In genomic region chr2:23843051-23843976, GRCh38 we compare ENCODE assay signal across 16 cellular contexts.
DNase-seq lines count a peak whose midpoint lies in the region; FAIRE-seq and TF ChIP-seq lines count a peak whose summit lies in the region.
"Had no signal": no experiment of that assay in that cellular context is flagged by ENCODE, and none has a peak within 500 bp of the region (broad histone marks: within the 10 kb centered on the region; RNA-seq: fewer than 3 reads in every experiment).

No MANE protein-coding gene starts in this region.

- no peak for FAIRE-seq in astrocyte (lab: Jason Lieb, UNC)

- H3K27me3 ChIP-seq in astrocyte (ENCODE audit: insufficient read depth, low read length) = no peaks in the 10 kb centered on the region

- H3K4me3 ChIP-seq in astrocyte (ENCODE audit: insufficient read depth, low read depth, low read length) = no peak overlapping the region
- H3K4me3 ChIP-seq: SK-N-MC had no signal

- H3K79me2 ChIP-seq in astrocyte (ENCODE audit: insufficient read depth, low read length) = no peaks in the 10 kb centered on the region

- H3K9me3 ChIP-seq in astrocyte (ENCODE audit: insufficient read depth, low read depth, low read length) = no peaks in the 10 kb centered on the region

- peaks cover 6% of the 10 kb centered on the region for H3K36me3 Mint-ChIP-seq in astrocyte (ENCODE audit: low read depth, unreplicated experiment)
- H3K36me3 Mint-ChIP-seq in activated naive CD4-positive, alpha-beta T cell treated with anti-CD3 and anti-CD28 coated beads, Interleukin-2, amount 10 ng/mL, durations not matched to agents 7 days and 5 days = peaks cover 26% of the 10 kb centered on the region

- DNase-seq in DMS 273 (lab: John Stamatoyannopoulos, UW; ENCODE audit: unreplicated experiment) = peak; percentile 15
- DNase-seq in DMS 273 treated with DMSO at 0.1 percent for 48 hours (lab: John Stamatoyannopoulos, UW) = no peak
- peak; percentile 79 for DNase-seq in astrocyte (ENCODE audit: low read depth)
- peak; percentile 22 for DNase-seq in foreskin melanocyte
- DNase-seq in stromal cell of bone marrow (ENCODE audit: low read depth) = peak; percentile 63
- no peak for DNase-seq in NCI-H1436 (lab: John Stamatoyannopoulos, UW)
- no peak for DNase-seq in activated naive CD4-positive, alpha-beta T cell treated with anti-CD3 and anti-CD28 coated beads, Interleukin-2, amount 10 ng/mL, durations not matched to agents 7 days and 5 days
- no peak for DNase-seq in OCI-M2 (lab: John Stamatoyannopoulos, UW; ENCODE audit: unreplicated experiment)
- DNase-seq: activated B cell treated with CpG ODN at 0.5 μM for 24 hours; activated CD8-positive, alpha-beta memory T cell treated with anti-CD3 and anti-CD28 coated beads, Interleukin-2, amount 50 U/mL, for 4 hours; COR-L47; kidney glomerular epithelial cell; NCI-H2107; nephron progenitor cell had no signal

- no peak overlapping the region for H3K9ac ChIP-seq in astrocyte (ENCODE audit: low read length)

- TF ChIP-seq CTCF in astrocyte (IDR thresholded peaks at IDR 0.05; ENCODE audit: insufficient read depth, low read depth, low read length) = no peak

- H3K4me3 Mint-ChIP-seq in astrocyte (ENCODE audit: unreplicated experiment) = no peak overlapping the region
- no peak overlapping the region for H3K4me3 Mint-ChIP-seq in activated naive CD4-positive, alpha-beta T cell treated with anti-CD3 and anti-CD28 coated beads, Interleukin-2, amount 10 ng/mL, durations not matched to agents 7 days and 5 days
- H3K4me3 Mint-ChIP-seq: activated B cell treated with CpG ODN at 0.5 μM for 24 hours, nephron progenitor cell had no signal

- H2AFZ ChIP-seq in astrocyte (ENCODE audit: low read depth, low read length) = no peak overlapping the region

- H3K27ac ChIP-seq in astrocyte (ENCODE audit: low read depth, low read length) = no peak overlapping the region
- H3K27ac ChIP-seq: 22Rv1, SK-N-MC had no signal

- H3K27me3 Mint-ChIP-seq in astrocyte (ENCODE audit: low read depth, unreplicated experiment) = no peaks in the 10 kb centered on the region
- no peaks in the 10 kb centered on the region for H3K27me3 Mint-ChIP-seq in activated naive CD4-positive, alpha-beta T cell treated with anti-CD3 and anti-CD28 coated beads, Interleukin-2, amount 10 ng/mL, durations not matched to agents 7 days and 5 days
- H3K27me3 Mint-ChIP-seq: activated B cell treated with CpG ODN at 0.5 μM for 24 hours had no signal

- no peaks in the 10 kb centered on the region for H3K4me1 ChIP-seq in astrocyte (ENCODE audit: insufficient read depth, low read length)

- peak overlapping the region; percentile 37 for H3K4me2 ChIP-seq in astrocyte (ENCODE audit: low read length)

- no peaks in the 10 kb centered on the region for H4K20me1 ChIP-seq in astrocyte (ENCODE audit: insufficient read depth, low read length)

- H3K4me1 Mint-ChIP-seq in astrocyte (ENCODE audit: low read depth, unreplicated experiment) = peaks cover 3% of the 10 kb centered on the region
- no peaks in the 10 kb centered on the region for H3K4me1 Mint-ChIP-seq in activated naive CD4-positive, alpha-beta T cell treated with anti-CD3 and anti-CD28 coated beads, Interleukin-2, amount 10 ng/mL, durations not matched to agents 7 days and 5 days
- H3K4me1 Mint-ChIP-seq: activated B cell treated with CpG ODN at 0.5 μM for 24 hours, nephron progenitor cell had no signal

- no peaks in the 10 kb centered on the region for H3K36me3 ChIP-seq in astrocyte (ENCODE audit: insufficient read depth, low read length)

- peaks cover 5% of the 10 kb centered on the region for H3K9me3 Mint-ChIP-seq in astrocyte (ENCODE audit: unreplicated experiment)
- H3K9me3 Mint-ChIP-seq in activated naive CD4-positive, alpha-beta T cell treated with anti-CD3 and anti-CD28 coated beads, Interleukin-2, amount 10 ng/mL, durations not matched to agents 7 days and 5 days = peaks cover 7% of the 10 kb centered on the region

- H3K27ac Mint-ChIP-seq in astrocyte (ENCODE audit: unreplicated experiment) = peak overlapping the region; percentile 9
- no peak overlapping the region for H3K27ac Mint-ChIP-seq in activated naive CD4-positive, alpha-beta T cell treated with anti-CD3 and anti-CD28 coated beads, Interleukin-2, amount 10 ng/mL, durations not matched to agents 7 days and 5 days
- H3K27ac Mint-ChIP-seq: activated B cell treated with CpG ODN at 0.5 μM for 24 hours had no signal

- CTCF ChIA-PET in activated naive CD4-positive, alpha-beta T cell treated with anti-CD3 and anti-CD28 coated beads, Interleukin-2, amount 10 ng/mL, durations not matched to agents 7 days and 5 days (lab: Charles Lee) = no interaction called here

Comparison
In these comparisons a context has a peak if more than half of its experiments do, and no peak if none do; other contexts are left out.
1. DNase-seq: peak in DMS 273 (single experiment), astrocyte (single experiment), foreskin melanocyte (single experiment) and stromal cell of bone marrow (single experiment); none in DMS 273 treated with DMSO at 0.1 percent for 48 hours (single experiment), NCI-H1436 (single experiment), activated naive CD4-positive, alpha-beta T cell treated with anti-CD3 and anti-CD28 coated beads, Interleukin-2, amount 10 ng/mL, durations not matched to agents 7 days and 5 days (single experiment) and OCI-M2 (single experiment).